21 cellular contexts compared by ENCODE assay signal in genomic region chr11:105870521-105871113, GRCh38.
DNase-seq lines count a peak whose midpoint lies in the region; ATAC-seq and TF ChIP-seq lines count a peak whose summit lies in the region.
"Had no signal": no experiment of that assay in that cellular context is flagged by ENCODE, and none has a peak within 500 bp of the region (broad histone marks: within the 10 kb centered on the region; RNA-seq: fewer than 3 reads in every experiment).

No MANE protein-coding gene starts in this region.

- H3K4me3 ChIP-seq in HEK293 (ENCODE audit: low read depth, low read length): no peak overlapping the region
- H3K4me3 ChIP-seq in IMR-90 (ENCODE audit: insufficient read depth, low read depth, low read length): no peak overlapping the region
- no peak overlapping the region for H3K4me3 ChIP-seq in neural cell (ENCODE audit: low read length)
- H3K4me3 ChIP-seq in transverse colon: no peak overlapping the region

- H4K20me1 ChIP-seq in IMR-90 (ENCODE audit: insufficient read depth, low read length): no peaks in the 10 kb centered on the region
- no peaks in the 10 kb centered on the region for H4K20me1 ChIP-seq in neural cell (ENCODE audit: insufficient read depth)

- H3K4me1 ChIP-seq in HEK293 (ENCODE audit: control insufficient read depth, insufficient read depth, low read length) (no peaks in the 10 kb centered on the region), IMR-90 (ENCODE audit: control insufficient read depth, insufficient read depth, low read length) (no peaks in the 10 kb centered on the region), transverse colon (no peaks in the 10 kb centered on the region), foreskin keratinocyte (no peaks in the 10 kb centered on the region)

- POLR2A ChIA-PET in HEK293 (lab: Yijun Ruan, JAX) (no interaction called here), IMR-90 (lab: Charles Lee; ENCODE audit: unreplicated experiment) (no interaction called here)

- H3K9me1 ChIP-seq in IMR-90 (ENCODE audit: insufficient read depth, low read length): no peaks in the 10 kb centered on the region; the same call in 1 of the 2 replicates

- intact Hi-C loops in IMR-90 (cut with micrococcal nuclease): no loop called here
- intact Hi-C loops in transverse colon (cut with DNase I; ENCODE audit: low total_unique reads): no loop called here

- no peak overlapping the region for H3K23ac ChIP-seq in IMR-90 (ENCODE audit: low read depth, low read length)

- H3K9ac ChIP-seq in IMR-90 (ENCODE audit: low read depth, low read length) (no peak overlapping the region), neural cell (ENCODE audit: low read length) (no peak overlapping the region)

- H3K4ac ChIP-seq in IMR-90 (ENCODE audit: low read depth, low read length): no peak overlapping the region

- H2BK15ac ChIP-seq in IMR-90 (ENCODE audit: low read depth, low read length): no peak overlapping the region

- no peak overlapping the region for H3K14ac ChIP-seq in IMR-90 (replicated peaks; ENCODE audit: low read depth, low read length)

- DNase-seq in IMR-90 (no peak), astrocyte of the hippocampus (ENCODE audit: low read depth, low spot score) (peak; percentile 11), transverse colon (no peak), foreskin keratinocyte (no peak)
- DNase-seq: CD4-positive, CD25-positive, alpha-beta regulatory T cell; COR-L47; GOT3; HCEC 1CT; Kasumi-1; NCI-H1092; NCI-H1436; NCI-H187 treated with DMSO at 0.1 percent for 48 hours; NCI-H226; NCI-H524; NCI-H774; NK-92 treated with Interleukin-12 subunit alpha and Interleukin-12 subunit beta, amount 100 ng/mL, for 24 hours; SIG-M5 had no signal

- H3K36me3 ChIP-seq in HEK293 (ENCODE audit: control insufficient read depth in 2 of 2, insufficient read depth in 1 of 2, low read length in 2 of 2) (no peaks in the 10 kb centered on the region), IMR-90 (ENCODE audit: control insufficient read depth, insufficient read depth, low read length) (no peaks in the 10 kb centered on the region), neural cell (ENCODE audit: insufficient read depth, low read length) (no peaks in the 10 kb centered on the region), transverse colon (no peaks in the 10 kb centered on the region)

- H3K56ac ChIP-seq in IMR-90 (ENCODE audit: extremely low read depth, insufficient read depth, low read length): no peak overlapping the region

- BruUV-seq in IMR-90 (replicated peaks; lab: Mats Ljungman, UMichigan): no TSS peak

- H3K79me1 ChIP-seq in IMR-90 (ENCODE audit: low read depth in 1 of 2, low read length in 2 of 2): no peaks in the 10 kb centered on the region

- no peak overlapping the region for H2AK9ac ChIP-seq in IMR-90 (replicated peaks; ENCODE audit: low read depth, low read length, poor library complexity)

- no peaks in the 10 kb centered on the region for H3K27me3 ChIP-seq in IMR-90 (ENCODE audit: control insufficient read depth, insufficient read depth, low read length)
- H3K27me3 ChIP-seq in neural cell (ENCODE audit: insufficient read depth, low read depth, low read length): no peaks in the 10 kb centered on the region
- H3K27me3 ChIP-seq in transverse colon: no peaks in the 10 kb centered on the region
- no peaks in the 10 kb centered on the region for H3K27me3 ChIP-seq in foreskin keratinocyte

- TF ChIP-seq RAD21 in IMR-90 (IDR thresholded peaks at IDR 0.05; ENCODE audit: low read length) (no peak), neural cell (conservative IDR thresholded peaks at IDR 0.05) (no peak)

- no peaks in the 10 kb centered on the region for H3K79me2 ChIP-seq in neural cell (replicated peaks; ENCODE audit: insufficient read depth, low read length)

- in situ Hi-C loops in IMR-90 (cut with MboI; ENCODE audit: low sequenced_read_pairs): loop anchor here (25.0 kb wide), 1 partner anchor 933 kb away; no protein-coding TSS in a partner anchor
- in situ Hi-C loops in transverse colon (cut with MboI; ENCODE audit: low pct_ligation_motif_present in 1 of 4, low pct_unique_long_range_greater_than_20kb in 1 of 4, low sequenced_read_pairs in 3 of 4): loop anchor here in 1 of 4 donors (25.0 kb wide), 1 partner anchor 1258 kb away; no protein-coding TSS in a partner anchor

- no peak for TF ChIP-seq POLR2A in IMR-90 (IDR thresholded peaks at IDR 0.05; ENCODE audit: low read depth, low read length)
- no peak for TF ChIP-seq POLR2A in transverse colon (IDR thresholded peaks at IDR 0.05)

- H4K8ac ChIP-seq in IMR-90 (ENCODE audit: low read depth in 2 of 2, low read length in 2 of 2): no peak overlapping the region

- H3K27ac ChIP-seq in HEK293 (ENCODE audit: extremely low read depth, low read depth, low read length) (no peak overlapping the region), IMR-90 (ENCODE audit: insufficient read depth, low read length) (no peak overlapping the region), neural cell (ENCODE audit: low read length) (no peak overlapping the region), transverse colon (no peak overlapping the region), foreskin keratinocyte (no peak overlapping the region)

- no peak for ATAC-seq in IMR-90 (ENCODE audit: low read depth)
- ATAC-seq in HG03097 (IDR thresholded peaks at IDR 0.05; ENCODE audit: low FRiP score, unreplicated experiment): no peak
- no peak for ATAC-seq in foreskin keratinocyte
- ATAC-seq: Panc1 had no signal

- no peak overlapping the region for H4K5ac ChIP-seq in IMR-90 (ENCODE audit: low read depth, low read length)

- WGBS in IMR-90 (ENCODE audit: extremely low coverage in 2 of 2, insufficient read length in 1 of 2), 2 experiments: 70% methylated on average over 3 of the region's 8 CpGs; no CpG with 5 or more reads in 1 of the 2 experiments
- WGBS in transverse colon (ENCODE audit: low coverage in 1 of 2), 2 donors: 58 to 69% methylated on average over 7 to 8 of the region's 8 CpGs

- H2BK120ac ChIP-seq in IMR-90 (ENCODE audit: low read depth, low read length): no peak overlapping the region

- H4K91ac ChIP-seq in IMR-90 (ENCODE audit: insufficient read depth, low read depth, low read length): no peak overlapping the region; the same call in 1 of the 2 replicates

- no peaks in the 10 kb centered on the region for H3F3A ChIP-seq in neural cell (ENCODE audit: insufficient read depth, low read length, poor library complexity, severe bottlenecking)

- no peak overlapping the region for H2BK20ac ChIP-seq in IMR-90 (ENCODE audit: low read depth, low read length)

- no peak overlapping the region for H2AK5ac ChIP-seq in IMR-90 (ENCODE audit: low read depth, low read length)

- TF ChIP-seq EP300 in neural cell (conservative IDR thresholded peaks at IDR 0.05; ENCODE audit: poor library complexity, severe bottlenecking): peak; percentile 37
- TF ChIP-seq EP300 in transverse colon (IDR thresholded peaks at IDR 0.05; ENCODE audit: low read depth): no peak

- no peak overlapping the region for H3K4me2 ChIP-seq in IMR-90 (ENCODE audit: low read depth, low read length)
- H3K4me2 ChIP-seq in neural cell (ENCODE audit: low read length): peak overlapping the region; percentile 14

- H3K9me2 ChIP-seq in neural cell (ENCODE audit: insufficient read depth, low read length): no peaks in the 10 kb centered on the region

- H2BK5ac ChIP-seq in IMR-90 (ENCODE audit: low read depth, low read length, poor library complexity, severe bottlenecking): no peak overlapping the region

- H3K18ac ChIP-seq in IMR-90 (ENCODE audit: low read depth, low read length): no peak overlapping the region

- TF ChIP-seq CTCF in HEK293 (tag by site-specific recombination; IDR thresholded peaks at IDR 0.05): no peak
- TF ChIP-seq CTCF in IMR-90 (conservative IDR thresholded peaks at IDR 0.05; ENCODE audit: low read depth, low read length): no peak
- no peak for TF ChIP-seq CTCF in neural cell (IDR thresholded peaks at IDR 0.05; ENCODE audit: poor library complexity, severe bottlenecking)
- no peak for TF ChIP-seq CTCF in transverse colon (IDR thresholded peaks at IDR 0.05)
- no peak for TF ChIP-seq CTCF in foreskin keratinocyte (conservative IDR thresholded peaks at IDR 0.05)

- CTCF ChIA-PET in HEK293 (lab: Yijun Ruan, JAX) (interaction anchor here (0.6 kb wide), 1 partner anchor 17 kb away, joined by 4 read pairs; no protein-coding TSS in a partner anchor), IMR-90 (lab: Yijun Ruan, JAX) (interaction anchor here (1.4 kb wide), 1 partner anchor 8 kb away, joined by 4 read pairs; no protein-coding TSS in a partner anchor)

- dilution Hi-C loops in IMR-90 (cut with HindIII; ENCODE audit: low sequenced_read_pairs, unreplicated experiment): no loop called here

- H3K9me3 ChIP-seq in HEK293 (ENCODE audit: control insufficient read depth, insufficient read depth, low read depth, low read length) (no peaks in the 10 kb centered on the region), IMR-90 (ENCODE audit: control insufficient read depth, insufficient read depth, low read length) (no peaks in the 10 kb centered on the region), neural cell (ENCODE audit: low read length) (no peaks in the 10 kb centered on the region), transverse colon (no peaks in the 10 kb centered on the region)

- H2AFZ ChIP-seq in IMR-90 (replicated peaks; ENCODE audit: low read length, poor library complexity): no peak overlapping the region
- H2AFZ ChIP-seq in neural cell (ENCODE audit: low read depth, low read length): no peak overlapping the region

TF ChIP-seq in HEK293, 187 proteins besides CTCF, POLR2A, EP300 and RAD21 (continues in another document):
- no peak for TF ChIP-seq ZNF394 (tag by site-specific recombination; IDR thresholded peaks at IDR 0.05; ENCODE audit: borderline replicate concordance)
- TF ChIP-seq FEZF1 (tag by site-specific recombination; IDR thresholded peaks at IDR 0.05): peak; percentile 29; the same call in 1 of the 2 replicates
- TF ChIP-seq ZNF423 (tag by site-specific recombination; IDR thresholded peaks at IDR 0.05): no peak

TF ChIP-seq in IMR-90, 13 proteins besides CTCF, POLR2A, EP300 and RAD21:
- 0 out of 2 replicates have a peak, but pooled peaks have one; percentile 37 for TF ChIP-seq CEBPB (IDR thresholded peaks at IDR 0.05; ENCODE audit: low read depth, low read length)
- TF ChIP-seq BHLHE40 (IDR thresholded peaks at IDR 0.05; ENCODE audit: low read depth, low read length): no peak

TF ChIP-seq in neural cell, 6 proteins besides CTCF, POLR2A, EP300 and RAD21:
- no peak for TF ChIP-seq EZH2 (IDR thresholded peaks at IDR 0.05; ENCODE audit: borderline replicate concordance, insufficient read depth, low read length, poor library complexity, severe bottlenecking)
- TF ChIP-seq POLR2AphosphoS5 (IDR thresholded peaks at IDR 0.05): peak; percentile 48
